Comparison of ENCODE assay signal across 8 cellular contexts in the genomic region with DNA sequence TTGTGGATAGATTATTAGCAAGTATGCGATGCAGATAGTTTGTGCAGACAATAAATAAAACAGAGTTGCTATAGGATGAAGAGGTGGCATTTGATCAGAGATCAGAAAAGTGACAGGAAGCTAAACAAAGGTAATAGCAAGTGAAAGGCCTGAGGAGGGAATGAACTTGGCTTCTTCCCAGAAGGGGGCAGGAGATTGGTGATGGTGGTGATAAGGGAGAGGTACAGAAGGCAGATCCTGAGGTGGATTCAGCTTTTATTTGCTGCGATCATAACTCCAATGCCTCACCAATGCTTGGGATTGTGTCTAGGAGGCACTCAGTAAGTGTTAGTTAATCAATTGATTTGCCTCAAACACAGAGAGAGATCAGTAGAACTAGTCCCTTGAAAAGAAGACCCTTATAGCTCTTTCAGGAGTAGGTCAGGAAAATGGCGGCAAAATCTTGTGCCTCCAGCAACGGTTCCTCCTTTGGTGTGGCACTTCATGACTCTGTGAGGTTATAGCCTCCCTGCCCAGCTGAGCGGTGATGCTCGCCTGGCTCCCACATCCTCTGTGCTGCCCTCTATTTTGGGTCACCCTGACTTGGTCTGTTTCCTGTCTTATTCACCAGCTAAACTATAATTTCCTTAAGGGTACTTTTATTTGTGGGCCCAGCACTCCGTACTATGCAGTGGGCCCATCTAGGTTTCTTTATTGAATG. TPM values are rescaled to one million over a fixed set of nuclear protein-coding genes. Genes with fewer than 3 reads are reported as not detected.
A peak's percentile ranks its signal among the peaks of the same experiment; 100 is the strongest.
DNase-seq lines count a peak whose midpoint lies in the region; ATAC-seq and TF ChIP-seq lines count a peak whose summit lies in the region.
"Had no signal": no experiment of that assay in that cellular context is flagged by ENCODE, and none has a peak within 500 bp of the region (broad histone marks: within the 10 kb centered on the region; RNA-seq: fewer than 3 reads in every experiment).

No MANE protein-coding gene starts in this region.

- peak; percentile 35 for ATAC-seq in memory B cell (ENCODE audit: low read depth)
- no peak for ATAC-seq in GM21528 (IDR thresholded peaks at IDR 0.05; ENCODE audit: low FRiP score, unreplicated experiment)
- ATAC-seq in HG03439 (IDR thresholded peaks at IDR 0.05; ENCODE audit: unreplicated experiment): no peak

- DNase-seq in activated gamma-delta T cell treated with Interleukin-2 at 50 U/mL for 16 hours: peak; percentile 52
- no peak for DNase-seq in memory B cell (ENCODE audit: low spot score in 2 of 2)
- DNase-seq in cerebellum (ENCODE audit: low spot score): no peak
- DNase-seq: NCI-H187 had no signal

- H3K36me3 ChIP-seq in OCI-LY1 (ENCODE audit: insufficient read depth, low read length) (peaks cover 27% of the 10 kb centered on the region), thymus (ENCODE audit: control insufficient read depth, insufficient read depth) (peaks cover 10% of the 10 kb centered on the region)

- peaks cover 70% of the 10 kb centered on the region for H3K4me1 Mint-ChIP-seq in memory B cell

- no peak overlapping the region for H3K9ac ChIP-seq in OCI-LY1 (ENCODE audit: low read length)

- H3K9me3 ChIP-seq in OCI-LY1 (ENCODE audit: low read length): no peaks in the 10 kb centered on the region
- no peaks in the 10 kb centered on the region for H3K9me3 ChIP-seq in thymus (ENCODE audit: control insufficient read depth)

- H3K36me3 Mint-ChIP-seq in memory B cell: peaks cover 28% of the 10 kb centered on the region

- WGBS in thymus: 40% methylated on average over 7 of the region's 7 CpGs

- H2AFZ ChIP-seq in OCI-LY1 (ENCODE audit: low read length): no peak overlapping the region

- H3K4me1 ChIP-seq in OCI-LY1 (ENCODE audit: insufficient read depth, low read length, severe bottlenecking): peaks cover 97% of the 10 kb centered on the region
- peaks cover 50% of the 10 kb centered on the region for H3K4me1 ChIP-seq in thymus (ENCODE audit: control insufficient read depth, insufficient read depth, low read length)

- H3F3A ChIP-seq in OCI-LY1 (ENCODE audit: insufficient read depth, low read length): no peaks in the 10 kb centered on the region; the same call in none of the 2 replicates

- H3K27me3 Mint-ChIP-seq in memory B cell: no peaks in the 10 kb centered on the region

- H3K9me2 ChIP-seq in OCI-LY1 (ENCODE audit: low read depth, low read length): no peaks in the 10 kb centered on the region

- H3K9me3 Mint-ChIP-seq in memory B cell: no peaks in the 10 kb centered on the region

- no peaks in the 10 kb centered on the region for H3K27me3 ChIP-seq in OCI-LY1 (ENCODE audit: insufficient read depth, low read length)
- no peaks in the 10 kb centered on the region for H3K27me3 ChIP-seq in thymus (ENCODE audit: control insufficient read depth, insufficient read depth)

- H3K79me2 ChIP-seq in OCI-LY1 (ENCODE audit: insufficient read depth, low read length): peaks cover 34% of the 10 kb centered on the region

- H3K4me3 Mint-ChIP-seq in memory B cell: peak overlapping the region; percentile 80

- peak overlapping the region; percentile 94 for H3K27ac Mint-ChIP-seq in memory B cell

- no peaks in the 10 kb centered on the region for H4K20me1 ChIP-seq in OCI-LY1 (ENCODE audit: insufficient read depth, low read length)

- no peak for TF ChIP-seq CTCF in OCI-LY1 (IDR thresholded peaks at IDR 0.05; ENCODE audit: low read length)

- H3K4me3 ChIP-seq in OCI-LY1 (ENCODE audit: low read depth, low read length, poor library complexity, severe bottlenecking): no peak overlapping the region
- no peak overlapping the region for H3K4me3 ChIP-seq in thymus (ENCODE audit: low read length)

- H3K4me2 ChIP-seq in OCI-LY1 (ENCODE audit: low read length): peak overlapping the region; percentile 22

- H3K27ac ChIP-seq in OCI-LY1 (ENCODE audit: low read depth, low read length, poor library complexity, severe bottlenecking) (peak overlapping the region; percentile 85), thymus (ENCODE audit: low read depth) (peak overlapping the region; percentile 89)

RNA-seq across cellular contexts. Expression of a gene that starts 37.5 kb away (rescaled TPM):
- polyA plus RNA-seq in thymus: 51.3 TPM
- 12.1 TPM for total RNA-seq in cerebellum
